In genomic region chr1:28259935-28260802, GRCh38 we compare ENCODE assay signal across 7 cellular contexts. TPM values are rescaled to one million over a fixed set of nuclear protein-coding genes. Genes with fewer than 3 reads are reported as not detected.
A peak's percentile ranks its signal among the peaks of the same experiment; 100 is the strongest.
DNase-seq lines count a peak whose midpoint lies in the region; ATAC-seq and TF ChIP-seq lines count a peak whose summit lies in the region.

No MANE protein-coding gene starts in this region.

- H3K4me1 Mint-ChIP-seq in WTC11 = peaks cover 39% of the 10 kb centered on the region
- peaks cover 49% of the 10 kb centered on the region for H3K4me1 Mint-ChIP-seq in stimulated activated naive CD8-positive, alpha-beta T cell treated with anti-CD3 and anti-CD28 coated beads, Interleukin-15, Interleukin-2, amounts not matched to agents 100 ng/mL and 50 ng/mL, for 24 hours (ENCODE audit: low read depth)

- POLR2A ChIA-PET in WTC11 (lab: Charles Lee) = interaction anchor here (0.5 to 2.8 kb wide), 7 partner anchors 11 to 321 kb away, joined by 3 to 20 read pairs (median 7); partner anchors contain the start of genes ATP5IF1 and MED18

- WGBS in lung, 2 donors = 3% methylated on average over 50 to 65 of the region's 66 CpGs

- peak overlapping the region; percentile 79 for H3K4me3 Mint-ChIP-seq in WTC11
- H3K4me3 Mint-ChIP-seq in stimulated activated naive CD8-positive, alpha-beta T cell treated with anti-CD3 and anti-CD28 coated beads, Interleukin-15, Interleukin-2, amounts not matched to agents 100 ng/mL and 50 ng/mL, for 24 hours = peak overlapping the region; percentile 79

- H3K27me3 Mint-ChIP-seq in WTC11 (ENCODE audit: low read depth) = no peaks in the 10 kb centered on the region; the same call in 1 of the 2 replicates
- no peaks in the 10 kb centered on the region for H3K27me3 Mint-ChIP-seq in stimulated activated naive CD8-positive, alpha-beta T cell treated with anti-CD3 and anti-CD28 coated beads, Interleukin-15, Interleukin-2, amounts not matched to agents 100 ng/mL and 50 ng/mL, for 24 hours

- TF ChIP-seq CTCF in GM12864 (IDR thresholded peaks at IDR 0.05; ENCODE audit: low read depth, low read length, missing control alignments) (no peak), WTC11 (IDR thresholded peaks at IDR 0.05) (no peak), lung (IDR thresholded peaks at IDR 0.05; ENCODE audit: control extremely low read depth, extremely low read depth) (no peak)

- H3K4me1 ChIP-seq in effector memory CD4-positive, alpha-beta T cell (ENCODE audit: control insufficient read depth, insufficient read depth, low read length, poor library complexity, severe bottlenecking) = peaks cover 35% of the 10 kb centered on the region
- H3K4me1 ChIP-seq in lung (ENCODE audit: control insufficient read depth in 2 of 2, insufficient read depth in 2 of 2, low read length in 2 of 2) = peaks cover 13 to 15% of the 10 kb centered on the region in 2 donors

- DNase-seq in GM12864 (ENCODE audit: low read depth) (no peak), WTC11 (ENCODE audit: low spot score) (peak; percentile 81), lung (ENCODE audit: low spot score) (peak; percentile 68), COLO668 (lab: John Stamatoyannopoulos, UW; ENCODE audit: unreplicated experiment) (no peak)
- DNase-seq in effector memory CD4-positive, alpha-beta T cell = no peak

- H3K4me3 ChIP-seq in GM12864 (ENCODE audit: low read depth, low read length) (peak overlapping the region; percentile 99), lung (peak overlapping the region; percentile 78)
- peak overlapping the region; percentile 99 for H3K4me3 ChIP-seq in effector memory CD4-positive, alpha-beta T cell (ENCODE audit: insufficient read depth, low read depth, low read length, poor library complexity, severe bottlenecking)

- CTCF ChIA-PET in WTC11 (lab: Charles Lee) = interaction anchor here (0.6 to 8.0 kb wide), 3 partner anchors 11 to 100 kb away, joined by 3 to 79 read pairs (median 4); no protein-coding TSS in a partner anchor

- H3K36me3 ChIP-seq in KOPT-K1 (ENCODE audit: insufficient read depth, low read length) (no peaks in the 10 kb centered on the region), lung (ENCODE audit: control insufficient read depth in 2 of 2, insufficient read depth in 2 of 2, low read length in 2 of 2) (no peaks in the 10 kb centered on the region)
- H3K36me3 ChIP-seq in effector memory CD4-positive, alpha-beta T cell (ENCODE audit: control insufficient read depth, insufficient read depth, low read length) = no peaks in the 10 kb centered on the region

- H3K9me3 ChIP-seq in KOPT-K1 (ENCODE audit: insufficient read depth, low read length, poor library complexity, severe bottlenecking) = no peaks in the 10 kb centered on the region
- H3K9me3 ChIP-seq in effector memory CD4-positive, alpha-beta T cell (ENCODE audit: control insufficient read depth, low read length) = no peaks in the 10 kb centered on the region
- no peaks in the 10 kb centered on the region for H3K9me3 ChIP-seq in lung (ENCODE audit: control insufficient read depth in 2 of 2, insufficient read depth in 1 of 2, low read length in 1 of 2)

- H3K36me3 Mint-ChIP-seq in WTC11 = peaks cover 3% of the 10 kb centered on the region; the same call in 1 of the 2 replicates
- H3K36me3 Mint-ChIP-seq in stimulated activated naive CD8-positive, alpha-beta T cell treated with anti-CD3 and anti-CD28 coated beads, Interleukin-15, Interleukin-2, amounts not matched to agents 100 ng/mL and 50 ng/mL, for 24 hours (ENCODE audit: low read depth) = peaks cover 8% of the 10 kb centered on the region

- H3K27ac ChIP-seq in KOPT-K1 (ENCODE audit: low read depth, low read length, poor library complexity, severe bottlenecking) = peak overlapping the region; percentile 38
- H3K27ac ChIP-seq in effector memory CD4-positive, alpha-beta T cell (ENCODE audit: insufficient read depth, low read length, poor library complexity, severe bottlenecking) = peak overlapping the region; percentile 76
- peak overlapping the region; percentile 96 for H3K27ac ChIP-seq in lung (ENCODE audit: low read depth in 1 of 2, low read length in 1 of 2)

- peak overlapping the region; percentile 33; the same call in 1 of the 2 replicates for H3K27ac Mint-ChIP-seq in WTC11
- H3K27ac Mint-ChIP-seq in stimulated activated naive CD8-positive, alpha-beta T cell treated with anti-CD3 and anti-CD28 coated beads, Interleukin-15, Interleukin-2, amounts not matched to agents 100 ng/mL and 50 ng/mL, for 24 hours = peak overlapping the region; percentile 61

- H3K9me3 Mint-ChIP-seq in WTC11 = no peaks in the 10 kb centered on the region
- H3K9me3 Mint-ChIP-seq in stimulated activated naive CD8-positive, alpha-beta T cell treated with anti-CD3 and anti-CD28 coated beads, Interleukin-15, Interleukin-2, amounts not matched to agents 100 ng/mL and 50 ng/mL, for 24 hours = no peaks in the 10 kb centered on the region

- ATAC-seq in WTC11 (peak; percentile 76), lung (ENCODE audit: insufficient read depth, low FRiP score) (peak; percentile 60)

- no peaks in the 10 kb centered on the region for H3K27me3 ChIP-seq in effector memory CD4-positive, alpha-beta T cell (replicated peaks; ENCODE audit: control insufficient read depth, insufficient read depth, low read length, poor library complexity, severe bottlenecking)
- no peaks in the 10 kb centered on the region for H3K27me3 ChIP-seq in lung (ENCODE audit: control insufficient read depth, insufficient read depth)

TF ChIP-seq in WTC11, 78 proteins besides CTCF, POLR2A, EP300 and RAD21 (continues in another document):
- TF ChIP-seq E2F4 (CRISPR knock-in tag; IDR thresholded peaks at IDR 0.05; ENCODE audit: borderline replicate concordance, low read depth) (no peak), TEAD4 (CRISPR knock-in tag; IDR thresholded peaks at IDR 0.05) (no peak), ZNF317 (CRISPR knock-in tag; IDR thresholded peaks at IDR 0.05; ENCODE audit: borderline replicate concordance, low read depth) (no peak), KAT7 (CRISPR knock-in tag; IDR thresholded peaks at IDR 0.05; ENCODE audit: borderline replicate concordance) (no peak), FOXP4 (CRISPR knock-in tag; IDR thresholded peaks at IDR 0.05) (0 out of 2 replicates have a peak, but pooled peaks have one; percentile 35)
- TF ChIP-seq, protein P1, sequence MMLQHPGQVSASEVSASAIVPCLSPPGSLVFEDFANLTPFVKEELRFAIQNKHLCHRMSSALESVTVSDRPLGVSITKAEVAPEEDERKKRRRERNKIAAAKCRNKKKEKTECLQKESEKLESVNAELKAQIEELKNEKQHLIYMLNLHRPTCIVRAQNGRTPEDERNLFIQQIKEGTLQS (CRISPR knock-in tag; conservative IDR thresholded peaks at IDR 0.05) = no peak
- TF ChIP-seq, protein P2, sequence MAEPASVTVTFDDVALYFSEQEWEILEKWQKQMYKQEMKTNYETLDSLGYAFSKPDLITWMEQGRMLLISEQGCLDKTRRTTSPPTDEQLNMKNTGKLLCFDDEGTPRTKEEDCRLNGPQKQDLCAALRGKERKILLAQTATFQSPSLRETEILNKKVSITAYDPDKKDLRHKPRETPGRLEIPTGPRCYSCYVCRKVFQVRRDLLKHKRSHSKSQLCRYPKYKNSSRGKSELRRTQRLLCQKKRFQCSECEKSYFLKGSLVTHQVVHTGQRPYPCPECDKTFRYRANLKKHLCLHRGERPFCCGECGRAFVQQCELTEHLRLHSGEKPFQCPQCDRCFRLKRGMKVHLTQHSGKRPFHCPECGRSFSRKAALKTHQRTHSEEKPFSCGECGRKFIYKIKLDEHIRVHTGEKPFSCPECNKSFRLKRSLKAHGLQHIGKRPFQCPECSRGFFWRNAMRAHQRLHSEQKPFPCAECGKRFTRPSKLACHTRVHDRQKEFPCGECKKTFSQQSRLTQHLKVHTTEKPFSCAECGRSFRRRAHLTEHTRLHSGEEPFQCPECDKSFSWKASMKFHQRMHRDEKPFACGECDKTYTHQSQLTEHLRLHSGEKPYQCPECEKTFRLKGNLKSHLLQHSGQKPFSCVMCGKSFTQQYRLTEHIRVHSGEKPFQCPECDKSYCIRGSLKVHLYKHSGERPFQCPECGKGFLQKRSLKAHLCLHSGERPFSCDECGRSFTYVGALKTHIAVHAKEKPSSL (CRISPR knock-in tag; conservative IDR thresholded peaks at IDR 0.05) = no peak
- TF ChIP-seq, protein P3, sequence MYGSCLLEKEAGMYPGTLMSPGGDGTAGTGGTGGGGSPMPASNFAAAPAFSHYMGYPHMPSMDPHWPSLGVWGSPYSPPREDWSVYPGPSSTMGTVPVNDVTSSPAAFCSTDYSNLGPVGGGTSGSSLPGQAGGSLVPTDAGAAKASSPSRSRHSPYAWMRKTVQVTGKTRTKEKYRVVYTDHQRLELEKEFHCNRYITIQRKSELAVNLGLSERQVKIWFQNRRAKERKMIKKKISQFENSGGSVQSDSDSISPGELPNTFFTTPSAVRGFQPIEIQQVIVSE (CRISPR knock-in tag; IDR thresholded peaks at IDR 0.05; ENCODE audit: borderline replicate concordance) = no peak

RNA-seq across cellular contexts. Expression of gene SESN2, which starts 0.9 kb away (rescaled TPM):
- total RNA-seq in WTC11 (2021) (22.3 to 38.1 TPM (median 23.3 TPM) in 3 replicates), lung (10 to 100 TPM in 1 of 2 donors, 1 to 10 TPM in 1; 3.3 to 19.4 TPM)
- polyA plus RNA-seq in lung = 10 to 100 TPM in 1 of 2 donors, 1 to 10 TPM in 1; 6.6 to 15.3 TPM

RNA-seq across cellular contexts. Expression of gene ATP5IF1, which starts 24.2 kb away (rescaled TPM):
- total RNA-seq in WTC11 (2021) (201 to 245 TPM (median 228 TPM) in 3 replicates), lung (100 to 1,000 TPM in 1 of 2 donors, 10 to 100 TPM in 1; 90.2 to 122 TPM)
- polyA plus RNA-seq in lung = 100 to 1,000 TPM; 163 to 758 TPM

RNA-seq across cellular contexts. Expression of gene DNAJC8, which starts 27.3 kb away (rescaled TPM):
- total RNA-seq in WTC11 (2021) = 108 to 112 TPM (median 110 TPM) in 3 replicates
- total RNA-seq in lung = 10 to 100 TPM; 38.9 to 61.4 TPM
- 10 to 100 TPM; 70.2 to 84.0 TPM for polyA plus RNA-seq in lung

Comparison
In these comparisons a context has a peak if more than half of its experiments do, and no peak if none do; other contexts are left out.
1. DNase-seq: peak in WTC11 (single experiment) and lung (single experiment); none in GM12864 (single experiment), effector memory CD4-positive, alpha-beta T cell (0 of 3) and COLO668 (single experiment).
2. H3K27ac ChIP-seq: peak in every context shown above with its lines; median percentile 96 in lung; 76 in effector memory CD4-positive, alpha-beta T cell; 38 in KOPT-K1.
3. Peak in every context shown above with its lines, with median percentiles within 50 percentile points of each other: H3K4me3 ChIP-seq.